8 cellular contexts compared by ENCODE assay signal in genomic region chr9:130451509-130452388, GRCh38. TPM values are rescaled to one million over a fixed set of nuclear protein-coding genes. Genes with fewer than 3 reads are reported as not detected.
DNase-seq lines count a peak whose midpoint lies in the region; ATAC-seq and TF ChIP-seq lines count a peak whose summit lies in the region.

No MANE protein-coding gene starts in this region.

- H3K4me3 ChIP-seq in tibial artery = no peak overlapping the region

- no peaks in the 10 kb centered on the region for H3K27me3 ChIP-seq in tibial artery

- no peaks in the 10 kb centered on the region for H3K9me3 ChIP-seq in tibial artery

- peak; percentile 87 for DNase-seq in COLO829 (ENCODE audit: low spot score)
- DNase-seq in HT-29 (ENCODE audit: low spot score) = peak; percentile 86
- DNase-seq in NCI-H82 treated with DMSO at 0.1 percent for 48 hours (lab: John Stamatoyannopoulos, UW; ENCODE audit: unreplicated experiment) = peak; percentile 70
- DNase-seq in cerebellar cortex (ENCODE audit: low spot score) = peak; percentile 38
- DNase-seq in left lobe of liver (ENCODE audit: low spot score) = peak; percentile 87
- peak; percentile 61 to 91 for DNase-seq in tibial artery
- no peak for DNase-seq in NK-92 treated with Interleukin-12 subunit alpha and Interleukin-12 subunit beta, amount 100 ng/mL, for 24 hours (lab: John Stamatoyannopoulos, UW)

- no peaks in the 10 kb centered on the region for H3K36me3 ChIP-seq in tibial artery

- peak; percentile 24 for ATAC-seq in left lobe of liver
- ATAC-seq in GM18502 (IDR thresholded peaks at IDR 0.05; ENCODE audit: poor library complexity, unreplicated experiment) = no peak

- intact Hi-C loops in tibial artery (cut with DNase I; ENCODE audit: low total_unique reads) = no loop called here

- TF ChIP-seq CTCF in tibial artery (IDR thresholded peaks at IDR 0.05) = peak in 1 of 2 experiments; percentile 20

- H3K27ac ChIP-seq in tibial artery = peak overlapping the region; percentile 13 to 39

- peaks cover 0 to 54% (median 36%) of the 10 kb centered on the region in 4 donors for H3K4me1 ChIP-seq in tibial artery

RNA-seq across cellular contexts. Expression of gene ASS1, which starts 7.0 kb away (rescaled TPM):
- total RNA-seq in HT-29 (2014; rRNA removed; shearing (Covaris generic)) = 32.8 and 33.5 TPM in 2 replicates
- total RNA-seq in left lobe of liver = 1,233 TPM

Comparison
In these comparisons a context has a peak if more than half of its experiments do, and no peak if none do; other contexts are left out.
1. RNA of gene ASS1, which starts 7.0 kb away (total RNA-seq): 1,233 TPM in left lobe of liver (single experiment); 32.8 to 33.5 TPM in HT-29; every median in the first group is over 10 times any median in the second.